20 cellular contexts compared by ENCODE assay signal in genomic region chr10:59901481-59901880, GRCh38. TPM values are rescaled to one million over a fixed set of nuclear protein-coding genes. Genes with fewer than 3 reads are reported as not detected.
DNase-seq lines count a peak whose midpoint lies in the region; ATAC-seq and TF ChIP-seq lines count a peak whose summit lies in the region.
"Had no signal": no experiment of that assay in that cellular context is flagged by ENCODE, and none has a peak within 500 bp of the region (broad histone marks: within the 10 kb centered on the region; RNA-seq: fewer than 3 reads in every experiment).

No MANE protein-coding gene starts in this region.

- H3K36me3 ChIP-seq in OCI-LY7 (ENCODE audit: insufficient read depth, low read length) (peaks cover 20% of the 10 kb centered on the region; the same call in 1 of the 2 replicates), uterus (no peaks in the 10 kb centered on the region), ovary (no peaks in the 10 kb centered on the region)
- H3K36me3 ChIP-seq: adrenal gland had no signal

- H3K27me3 ChIP-seq in uterus: no peaks in the 10 kb centered on the region
- H3K27me3 ChIP-seq in ovary: no peaks in the 10 kb centered on the region
- H3K27me3 ChIP-seq: adrenal gland had no signal

- peaks cover 60% of the 10 kb centered on the region for H3K4me1 Mint-ChIP-seq in chondrocyte (ENCODE audit: low read depth)
- H3K4me1 Mint-ChIP-seq in mesothelial cell of epicardium: peaks cover 53% of the 10 kb centered on the region

- no TSS peak for BruUV-seq in OCI-LY7 (replicated peaks; lab: Mats Ljungman, UMichigan)

- intact Hi-C loops in OCI-LY7 (cut with micrococcal nuclease; ENCODE audit: unreplicated experiment): loop anchor here (10.0 kb wide), 2 partner anchors 303 to 1637 kb away; partner anchors contain the start of genes CISD1 and IPMK
- intact Hi-C loops in uterus (cut with DNase I; ENCODE audit: low total_unique reads): no loop called here
- intact Hi-C loops in ovary (cut with DNase I): loop anchor here in 3 of 4 donors (10.0 kb wide), 3 partner anchors 47 to 277 kb away; no protein-coding TSS in a partner anchor

- H3K4me3 ChIP-seq in OCI-LY7 (ENCODE audit: low read depth, low read length, poor library complexity, severe bottlenecking) (no peak overlapping the region), uterus (no peak overlapping the region), ovary (no peak overlapping the region)
- H3K4me3 ChIP-seq: adrenal gland, mucosa of descending colon had no signal

- no peak for ATAC-seq in GM21529 (IDR thresholded peaks at IDR 0.05; ENCODE audit: unreplicated experiment)
- ATAC-seq: left colon, mucosa of descending colon, T-cell had no signal

- POLR2A ChIA-PET in OCI-LY7 (lab: Charles Lee): interaction anchor here (0.6 to 1.4 kb wide), 3 partner anchors 10 to 112 kb away, joined by 3 read pairs; no protein-coding TSS in a partner anchor

- no peak overlapping the region for H3K4me3 Mint-ChIP-seq in chondrocyte (ENCODE audit: unreplicated experiment)
- no peak overlapping the region for H3K4me3 Mint-ChIP-seq in mesothelial cell of epicardium
- H3K4me3 Mint-ChIP-seq: T-cell had no signal

- H3K9me2 ChIP-seq in OCI-LY7 (ENCODE audit: insufficient read depth, low read length): no peaks in the 10 kb centered on the region

- TF ChIP-seq CTCF in OCI-LY7 (conservative IDR thresholded peaks at IDR 0.05; ENCODE audit: low read length) (no peak), chondrocyte (IDR thresholded peaks at IDR 0.05) (no peak), mesothelial cell of epicardium (IDR thresholded peaks at IDR 0.05; ENCODE audit: unreplicated experiment) (no peak), uterus (IDR thresholded peaks at IDR 0.05) (no peak), ovary (IDR thresholded peaks at IDR 0.05) (no peak)

- H4K20me1 ChIP-seq in OCI-LY7 (ENCODE audit: insufficient read depth, low read length): peaks cover 45% of the 10 kb centered on the region

- H3K36me3 Mint-ChIP-seq in chondrocyte (ENCODE audit: low read depth) (no peaks in the 10 kb centered on the region), mesothelial cell of epicardium (no peaks in the 10 kb centered on the region)

- H3K9me3 ChIP-seq in OCI-LY7 (ENCODE audit: low read length) (no peaks in the 10 kb centered on the region), uterus (no peaks in the 10 kb centered on the region), ovary (no peaks in the 10 kb centered on the region)
- H3K9me3 ChIP-seq: adrenal gland, mucosa of descending colon had no signal

- DNase-seq in OCI-LY7 (ENCODE audit: low spot score) (no peak), chondrocyte (ENCODE audit: low spot score) (no peak), mesothelial cell of epicardium (ENCODE audit: low spot score in 2 of 2, unreplicated experiment in 2 of 2) (no peak), uterus (no peak), ovary (no peak), OCI-M2 (lab: John Stamatoyannopoulos, UW; ENCODE audit: unreplicated experiment) (no peak)
- DNase-seq: activated CD8-positive, alpha-beta memory T cell treated with anti-CD3 and anti-CD28 coated beads for 24 hours; adrenal gland; caudate nucleus; effector memory CD4-positive, alpha-beta T cell; Kasumi-1; left colon; NCI-H1417 treated with DMSO at 0.1 percent for 48 hours; NCI-H82; occipital lobe; RPMI8226; stimulated activated CD4-positive, alpha-beta T cell treated with anti-CD3 and anti-CD28 coated beads, Interleukin-2, amount 100 ng/mL, for 48 hours; T-cell had no signal

- 54 to 74% (median 71%) methylated on average over 1 of the region's 1 CpG for WGBS in ovary, 3 donors

- H3K79me2 ChIP-seq in OCI-LY7 (ENCODE audit: insufficient read depth, low read depth, low read length): peaks cover 81% of the 10 kb centered on the region; the same call in 1 of the 2 replicates

- TF ChIP-seq EP300 in ovary (IDR thresholded peaks at IDR 0.05): no peak

- no peak for TF ChIP-seq POLR2A in uterus (IDR thresholded peaks at IDR 0.05)
- no peak for TF ChIP-seq POLR2A in ovary (IDR thresholded peaks at IDR 0.05)

- CTCF ChIA-PET in OCI-LY7 (lab: Charles Lee; ENCODE audit: unreplicated experiment): no interaction called here

- H3K27ac ChIP-seq in OCI-LY7 (ENCODE audit: low read depth, low read length, poor library complexity, severe bottlenecking): no peak overlapping the region
- peak overlapping the region; percentile 26 to 56 for H3K27ac ChIP-seq in uterus
- no peak overlapping the region for H3K27ac ChIP-seq in ovary

- H3K4me1 ChIP-seq in OCI-LY7 (ENCODE audit: insufficient read depth, low read length, poor library complexity, severe bottlenecking) (peaks cover 41% of the 10 kb centered on the region), uterus (peaks cover 0 to 4% of the 10 kb centered on the region in 2 donors), ovary (ENCODE audit: insufficient read depth) (peaks cover 15% of the 10 kb centered on the region)

- H3K9me3 Mint-ChIP-seq in chondrocyte (ENCODE audit: low read depth) (no peaks in the 10 kb centered on the region), mesothelial cell of epicardium (no peaks in the 10 kb centered on the region)
- H3K9me3 Mint-ChIP-seq: T-cell had no signal

- no peak overlapping the region for H2AFZ ChIP-seq in OCI-LY7 (ENCODE audit: low read length)

- no peaks in the 10 kb centered on the region for H3K27me3 Mint-ChIP-seq in chondrocyte (ENCODE audit: low read depth)
- H3K27me3 Mint-ChIP-seq in mesothelial cell of epicardium (ENCODE audit: low read depth): no peaks in the 10 kb centered on the region
- H3K27me3 Mint-ChIP-seq: T-cell had no signal

- H3K27ac Mint-ChIP-seq in chondrocyte (ENCODE audit: unreplicated experiment) (peak overlapping the region; percentile 9), mesothelial cell of epicardium (peak overlapping the region; percentile 71)
- H3K27ac Mint-ChIP-seq: T-cell had no signal

- H3K4me2 ChIP-seq in OCI-LY7 (ENCODE audit: low read length): 0 out of 2 replicates have a peak overlapping the region, but pooled peaks have one; percentile 2

RNA-seq across cellular contexts. Expression of gene CCDC6, which starts 4.9 kb away (rescaled TPM):
- total RNA-seq in OCI-LY7 (2014; rRNA removed; shearing (Covaris generic)): 9.5 and 10.9 TPM in 2 replicates
- total RNA-seq in OCI-LY7 (2022) (22.4 and 25.4 TPM in 2 replicates), chondrocyte (58.9 to 61.8 TPM (median 59.3 TPM) in 3 replicates), mesothelial cell of epicardium (49.3 to 51.4 TPM (median 50.5 TPM) in 3 replicates), uterus (10 to 100 TPM; 53.2 to 72.4 (median 66.4) TPM), ovary (10 to 100 TPM; 22.2 to 46.8 (median 34.2) TPM)
- 10 to 100 TPM; 12.2 to 34.1 TPM for polyA plus RNA-seq in ovary

Comparison
In these comparisons a context has a peak if more than half of its experiments do, and no peak if none do; other contexts are left out.
1. H3K27ac ChIP-seq: peak in uterus (2 of 2); none in OCI-LY7 (single experiment) and ovary (0 of 2).